ENCODE assay signal across 7 cellular contexts in the genomic region with DNA sequence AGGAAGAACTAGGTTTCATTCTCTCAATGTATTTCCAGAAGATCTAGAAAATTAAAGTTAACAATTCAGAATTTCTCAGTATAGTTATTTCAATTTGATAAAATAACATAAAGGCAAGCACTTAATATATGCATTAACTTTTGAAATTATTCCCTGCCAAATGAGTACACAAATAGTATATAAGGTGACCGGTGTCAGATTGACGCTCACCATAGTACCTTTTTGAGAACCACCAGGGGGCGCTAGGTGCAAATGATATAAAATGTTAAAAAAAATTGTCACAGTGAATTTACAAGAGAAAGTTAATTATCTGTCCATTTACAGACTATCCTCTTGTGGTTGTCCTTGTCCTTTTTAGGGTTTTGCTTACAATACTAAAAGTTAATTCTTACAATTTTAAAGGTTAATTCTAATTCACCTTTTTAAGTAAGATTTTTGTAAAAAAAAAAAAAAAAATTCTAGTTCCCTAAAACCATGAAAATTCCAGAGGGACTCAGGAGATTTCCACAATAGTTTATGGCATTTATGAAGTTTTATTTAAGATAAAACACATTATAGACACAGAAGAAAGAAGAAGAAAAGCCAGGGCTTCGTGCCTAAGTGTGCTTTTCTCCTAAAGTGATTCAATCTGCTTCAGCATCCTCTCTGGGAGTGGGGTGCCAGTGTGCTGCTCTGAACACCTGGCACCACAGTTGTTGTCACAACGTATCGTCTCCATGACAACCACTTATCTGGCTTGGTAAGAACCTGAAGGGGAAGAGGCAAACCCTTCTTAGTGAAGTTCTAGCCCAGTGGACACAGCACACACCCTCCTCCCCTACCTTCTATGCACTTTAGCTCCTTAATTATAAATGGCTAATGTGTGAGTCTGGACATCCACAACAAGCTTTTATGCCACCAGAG. TPM values are rescaled to one million over a fixed set of nuclear protein-coding genes. Genes with fewer than 3 reads are reported as not detected.
DNase-seq lines count a peak whose midpoint lies in the region; ATAC-seq and TF ChIP-seq lines count a peak whose summit lies in the region.

No MANE protein-coding gene starts in this region.

- H3K4me3 ChIP-seq in HL-60 (replicated peaks; ENCODE audit: insufficient read depth, low read length), result no peak overlapping the region
- no peak overlapping the region for H3K4me3 ChIP-seq in fibroblast of the aortic adventitia (ENCODE audit: low read depth, low read length)

- peak; percentile 62 for DNase-seq in GM10266 (ENCODE audit: extremely low spot score)
- peak; percentile 6 to 33 for DNase-seq in HL-60 (ENCODE audit: low read depth in 1 of 2, low spot score in 1 of 2)
- peak; percentile 61 for DNase-seq in NCI-H774 (lab: John Stamatoyannopoulos, UW)
- peak; percentile 40 for DNase-seq in activated CD8-positive, alpha-beta memory T cell treated with anti-CD3 and anti-CD28 coated beads, Interleukin-2, amount 50 U/mL, for 4 hours
- DNase-seq in fibroblast of the aortic adventitia (ENCODE audit: low read depth), result peak; percentile 75
- DNase-seq in pons (ENCODE audit: low spot score), result peak; percentile 70

- no peak overlapping the region for H3K27ac ChIP-seq in HL-60 (replicated peaks)

- ATAC-seq in HG02840 (IDR thresholded peaks at IDR 0.05; ENCODE audit: low FRiP score, unreplicated experiment), result no peak

- peak; percentile 57 for TF ChIP-seq CTCF in GM10266 (IDR thresholded peaks at IDR 0.05; ENCODE audit: control insufficient read depth, insufficient read depth, low read depth, missing control alignments)
- peak; percentile 35 for TF ChIP-seq CTCF in HL-60 (IDR thresholded peaks at IDR 0.05; ENCODE audit: insufficient read depth, low read length)
- peak; percentile 66 for TF ChIP-seq CTCF in fibroblast of the aortic adventitia (IDR thresholded peaks at IDR 0.05; ENCODE audit: insufficient read depth, low read length)

- peaks cover 17% of the 10 kb centered on the region for H3K27me3 ChIP-seq in HL-60 (ENCODE audit: insufficient read depth, poor library complexity, severe bottlenecking)

RNA-seq across cellular contexts. Expression of gene ADAMTS16, which starts 1.7 kb away (rescaled TPM):
- total RNA-seq in fibroblast of the aortic adventitia (ENCODE audit: low replicate concordance), result 0.27 TPM in 1 of 2 replicates, not detected in the other

Comparison
In these comparisons a context has a peak if more than half of its experiments do, and no peak if none do; other contexts are left out.
1. DNase-seq: peak in every context shown above with its lines; median percentile 75 in fibroblast of the aortic adventitia; 70 in pons; 62 in GM10266; 61 in NCI-H774; 40 in activated CD8-positive, alpha-beta memory T cell treated with anti-CD3 and anti-CD28 coated beads, Interleukin-2, amount 50 U/mL, for 4 hours; 20 in HL-60.